Comparison of ENCODE assay signal across 11 cellular contexts in genomic region chr21:16536661-16537359, GRCh38.
DNase-seq lines count a peak whose midpoint lies in the region; ATAC-seq, FAIRE-seq and TF ChIP-seq lines count a peak whose summit lies in the region.
"Had no signal": no experiment of that assay in that cellular context is flagged by ENCODE, and none has a peak within 500 bp of the region (broad histone marks: within the 10 kb centered on the region; RNA-seq: fewer than 3 reads in every experiment).

No MANE protein-coding gene starts in this region.

- H3K4me1 ChIP-seq in A549, result peaks cover 40% of the 10 kb centered on the region
- H3K4me1 ChIP-seq in naive thymus-derived CD4-positive, alpha-beta T cell (ENCODE audit: control insufficient read depth in 2 of 2, insufficient read depth in 2 of 2, low read length in 2 of 2), result no peaks in the 10 kb centered on the region

- no peak for TF ChIP-seq CTCF in A549 (IDR thresholded peaks at IDR 0.05)
- no peak for TF ChIP-seq CTCF in brain (conservative IDR thresholded peaks at IDR 0.05)
- TF ChIP-seq CTCF in lower leg skin (IDR thresholded peaks at IDR 0.05), result no peak

- no peak for ATAC-seq in A549
- ATAC-seq in naive thymus-derived CD4-positive, alpha-beta T cell, result no peak
- ATAC-seq: activated naive CD4-positive, alpha-beta T cell treated with anti-CD3 and anti-CD28 coated beads, Interleukin-2, amount 50 U/mL, for 72 hours; left colon had no signal

- no peak for TF ChIP-seq RAD21 in A549 (conservative IDR thresholded peaks at IDR 0.05 in 1 of 2, IDR thresholded peaks at IDR 0.05 in 1 of 2)

- DNase-seq in A549 (ENCODE audit: low read depth in 1 of 2, low spot score in 1 of 2), result no peak
- peak; percentile 3 for DNase-seq in LoVo (ENCODE audit: low spot score)
- no peak for DNase-seq in lower leg skin (ENCODE audit: low spot score in 2 of 2)
- DNase-seq in HEK293T (ENCODE audit: extremely low spot score), result no peak
- DNase-seq in activated naive CD4-positive, alpha-beta T cell treated with anti-CD3 and anti-CD28 coated beads, Interleukin-2, amount 50 U/mL, for 16 hours, result no peak
- no peak for DNase-seq in naive thymus-derived CD4-positive, alpha-beta T cell
- no peak for DNase-seq in stimulated activated naive CD4-positive, alpha-beta T cell treated with Interleukin-2 at 50 U/mL for 16 hours (lab: John Stamatoyannopoulos, UW)
- DNase-seq: CD4-positive, alpha-beta T cell; left colon had no signal

- no peak for FAIRE-seq in A549 (lab: Jason Lieb, UNC)

- H3K27me3 ChIP-seq in naive thymus-derived CD4-positive, alpha-beta T cell (ENCODE audit: control insufficient read depth in 2 of 2, insufficient read depth in 2 of 2, low read length in 2 of 2), result no peaks in the 10 kb centered on the region

- peak overlapping the region; percentile 92 for H3K4me2 ChIP-seq in A549

- no peaks in the 10 kb centered on the region for H3K36me3 ChIP-seq in naive thymus-derived CD4-positive, alpha-beta T cell (ENCODE audit: control insufficient read depth in 2 of 3, insufficient read depth in 3 of 3, low read length in 3 of 3)

- peaks cover 61% of the 10 kb centered on the region for H3K4me1 Mint-ChIP-seq in brain
- H3K4me1 Mint-ChIP-seq in naive thymus-derived CD4-positive, alpha-beta T cell, result no peaks in the 10 kb centered on the region

- H3K4me3 Mint-ChIP-seq in brain, result peak overlapping the region; percentile 36 to 93 (median 82)
- no peak overlapping the region for H3K4me3 Mint-ChIP-seq in naive thymus-derived CD4-positive, alpha-beta T cell
- H3K4me3 Mint-ChIP-seq: CD4-positive, alpha-beta T cell had no signal

- peak overlapping the region; percentile 8 to 98 (median 94) for H3K27ac Mint-ChIP-seq in brain
- H3K27ac Mint-ChIP-seq in naive thymus-derived CD4-positive, alpha-beta T cell, result no peak overlapping the region
- H3K27ac Mint-ChIP-seq: activated naive CD4-positive, alpha-beta T cell treated with anti-CD3 and anti-CD28 coated beads, Interleukin-2, amount 50 U/mL, for 72 hours; CD4-positive, alpha-beta T cell had no signal

- CTCF ChIA-PET in A549 (lab: Yijun Ruan, JAX), result no interaction called here
- CTCF ChIA-PET in HEK293T (lab: Yijun Ruan, JAX), result no interaction called here
- CTCF ChIA-PET in naive thymus-derived CD4-positive, alpha-beta T cell (lab: Charles Lee), result no interaction called here

- no peak for TF ChIP-seq EP300 in A549 (IDR thresholded peaks at IDR 0.05)

- peaks cover 7% of the 10 kb centered on the region for H3K27me3 Mint-ChIP-seq in brain
- H3K27me3 Mint-ChIP-seq in naive thymus-derived CD4-positive, alpha-beta T cell, result no peaks in the 10 kb centered on the region
- H3K27me3 Mint-ChIP-seq: CD4-positive, alpha-beta T cell had no signal

- H3K4me3 ChIP-seq in A549 (peak overlapping the region; percentile 59), lower leg skin (ENCODE audit: low read depth, poor library complexity, severe bottlenecking) (peak overlapping the region; percentile 28)
- no peak overlapping the region for H3K4me3 ChIP-seq in naive thymus-derived CD4-positive, alpha-beta T cell (ENCODE audit: low read length)

- H3K9me3 Mint-ChIP-seq in brain, result peaks cover 0 to 15% (median 8%) of the 10 kb centered on the region in 5 experiments
- H3K9me3 Mint-ChIP-seq in naive thymus-derived CD4-positive, alpha-beta T cell, result peaks cover 0 to 9% (median 0%) of the 10 kb centered on the region in 11 donors

- H3K27ac ChIP-seq in A549, result peak overlapping the region; percentile 81 to 90
- no peak overlapping the region for H3K27ac ChIP-seq in naive thymus-derived CD4-positive, alpha-beta T cell (ENCODE audit: low read depth, low read length)

- no peak for TF ChIP-seq POLR2A in A549 (IDR thresholded peaks at IDR 0.05; ENCODE audit: low read length)
- TF ChIP-seq POLR2A in lower leg skin (IDR thresholded peaks at IDR 0.05), result no peak

- no peaks in the 10 kb centered on the region for H3K9me3 ChIP-seq in A549
- no peaks in the 10 kb centered on the region for H3K9me3 ChIP-seq in naive thymus-derived CD4-positive, alpha-beta T cell (ENCODE audit: control insufficient read depth in 2 of 3, low read length in 3 of 3)

- under 1% methylated on average over 11 of the region's 11 CpGs for WGBS in A549 (ENCODE audit: missing lambda C conversion rate)
- 27 to 28% methylated on average over 11 of the region's 11 CpGs for WGBS in lower leg skin, 2 donors

- POLR2A ChIA-PET in A549 (lab: Yijun Ruan, JAX), result no interaction called here
- POLR2A ChIA-PET in HEK293T (lab: Yijun Ruan, JAX), result no interaction called here
- POLR2A ChIA-PET in naive thymus-derived CD4-positive, alpha-beta T cell (lab: Charles Lee), result no interaction called here

- peaks cover 32% of the 10 kb centered on the region for H3K36me3 Mint-ChIP-seq in brain
- H3K36me3 Mint-ChIP-seq in naive thymus-derived CD4-positive, alpha-beta T cell, result no peaks in the 10 kb centered on the region
- H3K36me3 Mint-ChIP-seq: activated naive CD4-positive, alpha-beta T cell treated with anti-CD3 and anti-CD28 coated beads, Interleukin-2, amount 50 U/mL, for 72 hours had no signal

- intact Hi-C loops in lower leg skin (cut with DNase I; ENCODE audit: low total_unique reads), result no loop called here
- intact Hi-C loops in naive thymus-derived CD4-positive, alpha-beta T cell (cut with micrococcal nuclease), result no loop called here

TF ChIP-seq in A549, 52 proteins besides CTCF, POLR2A, EP300 and RAD21 (continues in another document):
- TF ChIP-seq REST (IDR thresholded peaks at IDR 0.05), result no peak
- no peak for TF ChIP-seq CBX8 (IDR thresholded peaks at IDR 0.05)
- TF ChIP-seq RNF2 (IDR thresholded peaks at IDR 0.05; ENCODE audit: borderline replicate concordance, low read depth), result no peak
- TF ChIP-seq RCOR1 (IDR thresholded peaks at IDR 0.05; ENCODE audit: low read depth, low read length), result no peak
- no peak for TF ChIP-seq ZNF302 (CRISPR knock-in tag; IDR thresholded peaks at IDR 0.05)
- no peak for TF ChIP-seq CBX2 (IDR thresholded peaks at IDR 0.05; ENCODE audit: borderline replicate concordance, low read depth)
- no peak for TF ChIP-seq JUN (IDR thresholded peaks at IDR 0.05)
- no peak for TF ChIP-seq MYC (IDR thresholded peaks at IDR 0.05; ENCODE audit: borderline replicate concordance, low read length)

TF ChIP-seq in HEK293T, 16 proteins besides CTCF, POLR2A, EP300 and RAD21:
- TF ChIP-seq CTBP1 (IDR thresholded peaks at IDR 0.05; ENCODE audit: borderline replicate concordance) (no peak), ARNT (IDR thresholded peaks at IDR 0.05) (no peak), SP1 (IDR thresholded peaks at IDR 0.05) (no peak), NFRKB (IDR thresholded peaks at IDR 0.05) (no peak), LEF1 (IDR thresholded peaks at IDR 0.05; ENCODE audit: borderline replicate concordance) (no peak), L3MBTL2 (conservative IDR thresholded peaks at IDR 0.05) (no peak), ZNF384 (IDR thresholded peaks at IDR 0.05) (no peak), HDGF (IDR thresholded peaks at IDR 0.05; ENCODE audit: borderline replicate concordance) (no peak), SUZ12 (IDR thresholded peaks at IDR 0.05) (no peak), BHLHE40 (IDR thresholded peaks at IDR 0.05; ENCODE audit: borderline replicate concordance) (no peak), TARDBP (IDR thresholded peaks at IDR 0.05) (no peak), FOXA1 (IDR thresholded peaks at IDR 0.05) (no peak), FOXK2 (IDR thresholded peaks at IDR 0.05) (no peak), FOXM1 (IDR thresholded peaks at IDR 0.05; ENCODE audit: borderline replicate concordance) (no peak), PKNOX1 (IDR thresholded peaks at IDR 0.05) (no peak), ELF4 (IDR thresholded peaks at IDR 0.05) (no peak)

Comparison
In these comparisons a context has a peak if more than half of its experiments do, and no peak if none do; other contexts are left out.
1. H3K27ac Mint-ChIP-seq: peak in brain (5 of 5); none in naive thymus-derived CD4-positive, alpha-beta T cell (0 of 9).
2. H3K4me3 Mint-ChIP-seq: peak in brain (5 of 5); none in naive thymus-derived CD4-positive, alpha-beta T cell (0 of 10).